In the genomic region with DNA sequence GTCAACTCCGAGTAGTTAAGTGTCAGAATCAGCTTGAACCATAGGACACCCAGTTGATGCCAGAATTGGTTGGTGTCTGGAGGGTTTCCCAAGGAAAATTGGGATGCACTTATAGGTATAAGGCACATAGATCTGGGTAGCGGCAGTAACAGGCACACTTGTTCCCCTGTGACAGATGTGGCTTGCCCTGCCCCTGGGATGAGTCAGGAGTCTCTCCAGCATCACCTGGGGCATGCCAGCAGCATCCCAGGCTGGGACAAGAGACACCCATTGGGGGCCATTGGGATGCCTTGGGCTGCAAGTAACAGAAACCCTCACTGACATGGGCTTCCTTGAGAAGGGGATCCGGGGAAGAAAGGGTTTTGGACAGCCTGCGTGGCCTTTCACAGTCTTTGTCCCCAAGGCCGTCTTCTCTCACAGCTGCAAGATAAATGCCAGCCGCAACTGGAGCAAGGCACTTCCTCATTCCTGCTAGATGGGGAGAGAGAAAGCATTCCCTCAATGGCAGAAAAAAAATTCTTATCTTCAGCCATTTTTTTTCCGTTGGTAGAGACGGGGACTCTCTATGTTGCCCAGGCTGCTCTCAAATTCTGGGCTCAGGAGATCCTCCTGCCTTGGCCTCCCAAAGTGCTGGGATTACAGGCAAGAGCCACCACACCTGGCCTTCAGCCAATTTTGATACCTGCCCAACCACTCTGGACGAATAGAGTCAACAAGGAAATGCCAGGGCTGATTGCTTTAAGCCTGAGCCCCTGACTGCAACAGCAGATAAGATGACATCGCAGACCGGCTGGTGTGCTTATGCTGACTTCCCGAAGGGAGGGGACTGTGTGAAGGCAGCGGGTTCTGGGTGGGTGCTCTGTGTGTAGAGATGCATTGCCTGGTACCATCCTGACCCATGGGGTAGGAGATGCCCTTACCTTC, we compare ENCODE assay signal across 1 cellular context.
TF ChIP-seq lines count a peak whose summit lies in the region.

No MANE protein-coding gene starts in this region.

TF ChIP-seq in K562, 482 proteins besides CTCF, POLR2A, EP300 and RAD21 (continued from another document and continues in another):
- no peak for TF ChIP-seq SLC30A9 (CRISPR knock-in tag; IDR thresholded peaks at IDR 0.05)
- TF ChIP-seq IRF2 (CRISPR knock-in tag; IDR thresholded peaks at IDR 0.05) = no peak
- TF ChIP-seq, protein P1, sequence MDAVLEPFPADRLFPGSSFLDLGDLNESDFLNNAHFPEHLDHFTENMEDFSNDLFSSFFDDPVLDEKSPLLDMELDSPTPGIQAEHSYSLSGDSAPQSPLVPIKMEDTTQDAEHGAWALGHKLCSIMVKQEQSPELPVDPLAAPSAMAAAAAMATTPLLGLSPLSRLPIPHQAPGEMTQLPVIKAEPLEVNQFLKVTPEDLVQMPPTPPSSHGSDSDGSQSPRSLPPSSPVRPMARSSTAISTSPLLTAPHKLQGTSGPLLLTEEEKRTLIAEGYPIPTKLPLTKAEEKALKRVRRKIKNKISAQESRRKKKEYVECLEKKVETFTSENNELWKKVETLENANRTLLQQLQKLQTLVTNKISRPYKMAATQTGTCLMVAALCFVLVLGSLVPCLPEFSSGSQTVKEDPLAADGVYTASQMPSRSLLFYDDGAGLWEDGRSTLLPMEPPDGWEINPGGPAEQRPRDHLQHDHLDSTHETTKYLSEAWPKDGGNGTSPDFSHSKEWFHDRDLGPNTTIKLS (IDR thresholded peaks at IDR 0.05; ENCODE audit: borderline replicate concordance, low read depth) = no peak
- TF ChIP-seq TRIM28 (IDR thresholded peaks at IDR 0.05) = no peak
- TF ChIP-seq NCOA1 (IDR thresholded peaks at IDR 0.05; ENCODE audit: low read depth) = no peak
- no peak for TF ChIP-seq ZNF277 (CRISPR knock-in tag; IDR thresholded peaks at IDR 0.05; ENCODE audit: borderline replicate concordance)
- TF ChIP-seq NFRKB (IDR thresholded peaks at IDR 0.05; ENCODE audit: low read depth) = no peak
- no peak for TF ChIP-seq ZNF79 (CRISPR knock-in tag; IDR thresholded peaks at IDR 0.05; ENCODE audit: low read depth)
- TF ChIP-seq, protein P2, sequence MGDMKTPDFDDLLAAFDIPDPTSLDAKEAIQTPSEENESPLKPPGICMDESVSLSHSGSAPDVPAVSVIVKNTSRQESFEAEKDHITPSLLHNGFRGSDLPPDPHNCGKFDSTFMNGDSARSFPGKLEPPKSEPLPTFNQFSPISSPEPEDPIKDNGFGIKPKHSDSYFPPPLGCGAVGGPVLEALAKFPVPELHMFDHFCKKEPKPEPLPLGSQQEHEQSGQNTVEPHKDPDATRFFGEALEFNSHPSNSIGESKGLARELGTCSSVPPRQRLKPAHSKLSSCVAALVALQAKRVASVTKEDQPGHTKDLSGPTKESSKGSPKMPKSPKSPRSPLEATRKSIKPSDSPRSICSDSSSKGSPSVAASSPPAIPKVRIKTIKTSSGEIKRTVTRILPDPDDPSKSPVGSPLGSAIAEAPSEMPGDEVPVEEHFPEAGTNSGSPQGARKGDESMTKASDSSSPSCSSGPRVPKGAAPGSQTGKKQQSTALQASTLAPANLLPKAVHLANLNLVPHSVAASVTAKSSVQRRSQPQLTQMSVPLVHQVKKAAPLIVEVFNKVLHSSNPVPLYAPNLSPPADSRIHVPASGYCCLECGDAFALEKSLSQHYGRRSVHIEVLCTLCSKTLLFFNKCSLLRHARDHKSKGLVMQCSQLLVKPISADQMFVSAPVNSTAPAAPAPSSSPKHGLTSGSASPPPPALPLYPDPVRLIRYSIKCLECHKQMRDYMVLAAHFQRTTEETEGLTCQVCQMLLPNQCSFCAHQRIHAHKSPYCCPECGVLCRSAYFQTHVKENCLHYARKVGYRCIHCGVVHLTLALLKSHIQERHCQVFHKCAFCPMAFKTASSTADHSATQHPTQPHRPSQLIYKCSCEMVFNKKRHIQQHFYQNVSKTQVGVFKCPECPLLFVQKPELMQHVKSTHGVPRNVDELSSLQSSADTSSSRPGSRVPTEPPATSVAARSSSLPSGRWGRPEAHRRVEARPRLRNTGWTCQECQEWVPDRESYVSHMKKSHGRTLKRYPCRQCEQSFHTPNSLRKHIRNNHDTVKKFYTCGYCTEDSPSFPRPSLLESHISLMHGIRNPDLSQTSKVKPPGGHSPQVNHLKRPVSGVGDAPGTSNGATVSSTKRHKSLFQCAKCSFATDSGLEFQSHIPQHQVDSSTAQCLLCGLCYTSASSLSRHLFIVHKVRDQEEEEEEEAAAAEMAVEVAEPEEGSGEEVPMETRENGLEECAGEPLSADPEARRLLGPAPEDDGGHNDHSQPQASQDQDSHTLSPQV (IDR thresholded peaks at IDR 0.05) = no peak
- TF ChIP-seq SMARCA4 (IDR thresholded peaks at IDR 0.05) = peak; percentile 71
- no peak for TF ChIP-seq ZNF583 (CRISPR knock-in tag; IDR thresholded peaks at IDR 0.05)
- no peak for TF ChIP-seq ZSCAN29 (IDR thresholded peaks at IDR 0.05)
- TF ChIP-seq CCNT2 (IDR thresholded peaks at IDR 0.05; ENCODE audit: borderline replicate concordance, extremely low read depth, insufficient read length, low read depth, low read length) = peak; percentile 65
- TF ChIP-seq ARID2 (IDR thresholded peaks at IDR 0.05) = no peak
- TF ChIP-seq BCOR (IDR thresholded peaks at IDR 0.05) = peak; percentile 48; the same call in 1 of the 2 replicates
- TF ChIP-seq, protein P3, sequence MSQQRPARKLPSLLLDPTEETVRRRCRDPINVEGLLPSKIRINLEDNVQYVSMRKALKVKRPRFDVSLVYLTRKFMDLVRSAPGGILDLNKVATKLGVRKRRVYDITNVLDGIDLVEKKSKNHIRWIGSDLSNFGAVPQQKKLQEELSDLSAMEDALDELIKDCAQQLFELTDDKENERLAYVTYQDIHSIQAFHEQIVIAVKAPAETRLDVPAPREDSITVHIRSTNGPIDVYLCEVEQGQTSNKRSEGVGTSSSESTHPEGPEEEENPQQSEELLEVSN (IDR thresholded peaks at IDR 0.05; ENCODE audit: borderline replicate concordance in 1 of 2, extremely low read depth in 1 of 2, insufficient read depth in 1 of 2, insufficient read length in 1 of 2, low read depth in 1 of 2, low read length in 1 of 2, poor library complexity in 1 of 2, severe bottlenecking in 1 of 2) = no peak
- no peak for TF ChIP-seq PHB2 (IDR thresholded peaks at IDR 0.05; ENCODE audit: low read depth)
- no peak for TF ChIP-seq FOXJ3 (CRISPR knock-in tag; IDR thresholded peaks at IDR 0.05)
- TF ChIP-seq ASH1L (IDR thresholded peaks at IDR 0.05; ENCODE audit: borderline replicate concordance, low read depth, partially characterized antibody) = no peak
- TF ChIP-seq, protein P4, sequence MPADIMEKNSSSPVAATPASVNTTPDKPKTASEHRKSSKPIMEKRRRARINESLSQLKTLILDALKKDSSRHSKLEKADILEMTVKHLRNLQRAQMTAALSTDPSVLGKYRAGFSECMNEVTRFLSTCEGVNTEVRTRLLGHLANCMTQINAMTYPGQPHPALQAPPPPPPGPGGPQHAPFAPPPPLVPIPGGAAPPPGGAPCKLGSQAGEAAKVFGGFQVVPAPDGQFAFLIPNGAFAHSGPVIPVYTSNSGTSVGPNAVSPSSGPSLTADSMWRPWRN (IDR thresholded peaks at IDR 0.05; ENCODE audit: low read depth) = no peak
- TF ChIP-seq FOS (IDR thresholded peaks at IDR 0.05; ENCODE audit: extremely low read depth, insufficient read length) = no peak
- TF ChIP-seq CBX5 (IDR thresholded peaks at IDR 0.05; ENCODE audit: borderline replicate concordance, low read depth) = no peak
- TF ChIP-seq MCM3 (IDR thresholded peaks at IDR 0.05) = no peak
- no peak for TF ChIP-seq STAG1 (CRISPR knock-in tag; IDR thresholded peaks at IDR 0.05; ENCODE audit: borderline replicate concordance)
- TF ChIP-seq SAFB2 (IDR thresholded peaks at IDR 0.05; ENCODE audit: borderline replicate concordance, low read depth, low read length, severe bottlenecking) = no peak
- no peak for TF ChIP-seq RBFOX2 (IDR thresholded peaks at IDR 0.05; ENCODE audit: low read depth, low read length)
- no peak for TF ChIP-seq EZH2 (IDR thresholded peaks at IDR 0.05; ENCODE audit: borderline replicate concordance, low read depth, low read length)
- TF ChIP-seq ZNF431 (CRISPR knock-in tag; IDR thresholded peaks at IDR 0.05) = no peak
- TF ChIP-seq PPARD (CRISPR knock-in tag; IDR thresholded peaks at IDR 0.05) = no peak
- TF ChIP-seq UBTF (IDR thresholded peaks at IDR 0.05; ENCODE audit: borderline replicate concordance in 1 of 2, low read depth in 2 of 2, low read length in 2 of 2) = 0 out of 4 replicates have a peak, but pooled peaks of 1 of the 2 experiments have one; percentile 33
- TF ChIP-seq VEZF1 (CRISPR knock-in tag; IDR thresholded peaks at IDR 0.05) = peak; percentile 65; the same call in 1 of the 2 replicates
- TF ChIP-seq EWSR1 (IDR thresholded peaks at IDR 0.05; ENCODE audit: borderline replicate concordance, low read depth, partially characterized antibody) = no peak
- no peak for TF ChIP-seq ZFP1 (CRISPR knock-in tag; IDR thresholded peaks at IDR 0.05)
- no peak for TF ChIP-seq HIVEP1 (CRISPR knock-in tag; IDR thresholded peaks at IDR 0.05)
- peak; percentile 73; the same call in 1 of the 2 replicates for TF ChIP-seq SMARCE1 (IDR thresholded peaks at IDR 0.05)
- no peak for TF ChIP-seq STAT6 (CRISPR knock-in tag; IDR thresholded peaks at IDR 0.05)
- no peak for TF ChIP-seq ZBTB34 (CRISPR knock-in tag; IDR thresholded peaks at IDR 0.05)
- no peak for TF ChIP-seq TFE3 (CRISPR knock-in tag; IDR thresholded peaks at IDR 0.05)
- no peak for TF ChIP-seq SNRNP70 (optimal IDR thresholded peaks at IDR 0.05; ENCODE audit: low read depth, low read length)
- TF ChIP-seq BRD4 (IDR thresholded peaks at IDR 0.05) = no peak
